In the genomic region with DNA sequence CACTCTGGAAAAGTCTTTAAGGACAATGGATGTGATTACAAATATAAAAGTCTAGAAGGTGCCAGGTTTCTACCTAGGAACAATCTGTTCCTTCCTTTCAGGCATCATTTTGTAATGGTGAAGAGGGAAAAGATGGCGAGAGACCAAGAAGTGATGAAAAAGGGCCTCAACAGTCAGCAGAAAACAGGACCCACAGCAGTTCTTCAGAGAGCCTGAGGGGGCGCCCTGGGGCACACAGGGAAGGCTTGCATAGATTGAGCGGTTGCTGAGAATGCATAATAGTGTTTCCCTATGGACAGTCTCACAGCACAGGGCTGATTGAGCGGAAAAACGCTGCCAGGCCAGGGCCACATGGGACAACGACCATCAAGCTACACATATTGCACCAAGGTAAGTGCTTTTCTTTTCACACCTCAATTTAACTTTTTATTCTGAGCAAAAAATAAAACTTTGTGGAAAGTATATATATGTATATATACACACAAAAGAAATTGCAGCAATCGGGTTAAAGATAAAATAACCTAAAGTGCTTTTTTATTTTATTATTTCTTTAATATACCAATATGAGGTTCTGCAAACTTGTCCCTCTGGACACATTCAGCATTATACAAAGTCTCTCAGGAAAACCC, we compare ENCODE assay signal across 9 cellular contexts. TPM values are rescaled to one million over a fixed set of nuclear protein-coding genes. Genes with fewer than 3 reads are reported as not detected.
A peak's percentile ranks its signal among the peaks of the same experiment; 100 is the strongest.
DNase-seq lines count a peak whose midpoint lies in the region; ATAC-seq and TF ChIP-seq lines count a peak whose summit lies in the region.
"Had no signal": no experiment of that assay in that cellular context is flagged by ENCODE, and none has a peak within 500 bp of the region (broad histone marks: within the 10 kb centered on the region; RNA-seq: fewer than 3 reads in every experiment).

No MANE protein-coding gene starts in this region.

- H3K4me3 Mint-ChIP-seq in activated naive CD8-positive, alpha-beta T cell treated with anti-CD3 and anti-CD28 coated beads, Interleukin-2, amount 10 ng/mL, durations not matched to agents 7 days and 5 days = no peak overlapping the region

- peaks cover 6% of the 10 kb centered on the region for H3K36me3 Mint-ChIP-seq in activated naive CD8-positive, alpha-beta T cell treated with anti-CD3 and anti-CD28 coated beads, Interleukin-2, amount 10 ng/mL, durations not matched to agents 7 days and 5 days

- no peak overlapping the region for H3K4me3 ChIP-seq in retinal pigment epithelial cell (ENCODE audit: low read length)

- peak; percentile 98 for TF ChIP-seq CTCF in retinal pigment epithelial cell (conservative IDR thresholded peaks at IDR 0.05; ENCODE audit: low read depth, low read length)

- POLR2A ChIA-PET in activated naive CD8-positive, alpha-beta T cell treated with anti-CD3 and anti-CD28 coated beads, Interleukin-2, amount 10 ng/mL, durations not matched to agents 7 days and 5 days (lab: Charles Lee) = no interaction called here

- H3K4me1 Mint-ChIP-seq in activated naive CD8-positive, alpha-beta T cell treated with anti-CD3 and anti-CD28 coated beads, Interleukin-2, amount 10 ng/mL, durations not matched to agents 7 days and 5 days = peaks cover 21% of the 10 kb centered on the region

- H3K9me3 Mint-ChIP-seq in activated naive CD8-positive, alpha-beta T cell treated with anti-CD3 and anti-CD28 coated beads, Interleukin-2, amount 10 ng/mL, durations not matched to agents 7 days and 5 days = no peaks in the 10 kb centered on the region

- DNase-seq in NCI-H1436 (lab: John Stamatoyannopoulos, UW) (peak; percentile 66), NCI-H1436 treated with DMSO at 0.1 percent for 48 hours (lab: John Stamatoyannopoulos, UW) (no peak), NCI-H146 treated with DMSO at 0.1 percent for 48 hours (lab: John Stamatoyannopoulos, UW; ENCODE audit: unreplicated experiment) (peak; percentile 20), SW480 (ENCODE audit: low spot score) (peak; percentile 77), cardiac septum (ENCODE audit: low spot score) (peak; percentile 79), retinal pigment epithelial cell (ENCODE audit: low read depth) (peak; percentile 21)
- DNase-seq in activated naive CD8-positive, alpha-beta T cell treated with anti-CD3 and anti-CD28 coated beads, Interleukin-2, amount 10 ng/mL, durations not matched to agents 7 days and 5 days = peak; percentile 74

- intact Hi-C loops in cardiac septum (cut with DNase I) = no loop called here

- ATAC-seq in activated naive CD8-positive, alpha-beta T cell treated with anti-CD3 and anti-CD28 coated beads, Interleukin-2, amount 10 ng/mL, durations not matched to agents 7 days and 5 days (ENCODE audit: low read depth) = no peak
- ATAC-seq in GM21381 (IDR thresholded peaks at IDR 0.05; ENCODE audit: unreplicated experiment) = no peak

- no peak overlapping the region for H3K27ac Mint-ChIP-seq in activated naive CD8-positive, alpha-beta T cell treated with anti-CD3 and anti-CD28 coated beads, Interleukin-2, amount 10 ng/mL, durations not matched to agents 7 days and 5 days

- H3K27me3 Mint-ChIP-seq in activated naive CD8-positive, alpha-beta T cell treated with anti-CD3 and anti-CD28 coated beads, Interleukin-2, amount 10 ng/mL, durations not matched to agents 7 days and 5 days = no peaks in the 10 kb centered on the region

RNA-seq across cellular contexts. Expression of gene YRDC, which starts 3.1 kb away (rescaled TPM):
- total RNA-seq in activated naive CD8-positive, alpha-beta T cell treated with anti-CD3 and anti-CD28 coated beads, Interleukin-2, amount 10 ng/mL, durations not matched to agents 7 days and 5 days = 10 to 100 TPM; 13.3 to 14.1 TPM
- 6.3 TPM for total RNA-seq in cardiac septum

RNA-seq across cellular contexts. Expression of gene C1orf122, which starts 3.6 kb away (rescaled TPM):
- 10 to 100 TPM; 15.4 to 18.0 TPM for total RNA-seq in activated naive CD8-positive, alpha-beta T cell treated with anti-CD3 and anti-CD28 coated beads, Interleukin-2, amount 10 ng/mL, durations not matched to agents 7 days and 5 days
- total RNA-seq in cardiac septum = 52.1 TPM

RNA-seq across cellular contexts. Expression of gene MANEAL, which starts 17.5 kb away (rescaled TPM):
- 1 to 10 TPM; 1.3 to 1.4 TPM for total RNA-seq in activated naive CD8-positive, alpha-beta T cell treated with anti-CD3 and anti-CD28 coated beads, Interleukin-2, amount 10 ng/mL, durations not matched to agents 7 days and 5 days
- total RNA-seq in cardiac septum = 2.1 TPM

RNA-seq across cellular contexts. Expression of gene EPHA10, which starts 46.2 kb away (rescaled TPM):
- total RNA-seq in activated naive CD8-positive, alpha-beta T cell treated with anti-CD3 and anti-CD28 coated beads, Interleukin-2, amount 10 ng/mL, durations not matched to agents 7 days and 5 days = not detected
- total RNA-seq in cardiac septum = not detected
- total RNA-seq: pulmonary artery endothelial cell had no signal

RNA-seq across cellular contexts. Expression of gene MTF1, which starts 48.3 kb away (rescaled TPM):
- 10 to 100 TPM; 21.7 to 28.2 TPM for total RNA-seq in activated naive CD8-positive, alpha-beta T cell treated with anti-CD3 and anti-CD28 coated beads, Interleukin-2, amount 10 ng/mL, durations not matched to agents 7 days and 5 days
- total RNA-seq in cardiac septum = 16.0 TPM
